Comparison of ENCODE assay signal across 9 cellular contexts in the genomic region with DNA sequence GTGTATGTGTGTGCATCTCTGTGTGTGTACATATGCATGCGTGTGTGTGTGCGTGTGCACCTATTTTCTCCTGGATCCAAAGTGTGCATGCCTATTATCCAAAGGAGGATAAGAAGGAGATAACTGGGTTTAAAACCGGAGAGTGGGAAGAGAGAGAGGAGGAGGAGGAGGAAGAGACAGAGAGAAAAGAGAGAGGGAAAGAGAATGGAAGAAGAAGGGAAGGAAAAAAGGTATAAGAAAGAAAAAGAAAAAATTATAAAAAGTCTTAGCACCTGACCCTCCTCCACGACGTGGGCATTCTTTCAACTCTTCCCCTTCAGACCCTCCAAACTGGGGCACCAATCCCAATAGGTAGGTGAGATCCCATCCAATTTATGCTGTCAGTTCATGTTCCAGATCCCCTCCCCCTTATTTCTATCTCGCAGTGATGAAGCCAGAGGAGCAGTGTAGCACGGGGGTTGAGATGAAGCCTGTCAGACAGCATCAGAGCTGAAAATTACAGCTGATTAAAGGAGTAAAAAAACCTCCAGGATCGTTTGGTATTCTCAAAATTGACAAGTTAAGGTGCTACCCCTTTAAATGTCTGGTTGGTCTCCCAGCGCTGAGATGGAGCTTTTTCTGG.
"Had no signal": no experiment of that assay in that cellular context is flagged by ENCODE, and none has a peak within 500 bp of the region (broad histone marks: within the 10 kb centered on the region; RNA-seq: fewer than 3 reads in every experiment).

No MANE protein-coding gene starts in this region.

- DNase-seq: activated naive CD4-positive, alpha-beta T cell treated with Interleukin-2 at 50 U/mL for 16 hours; aorta; dorsolateral prefrontal cortex; erythroblast; hippocampal formation; ovary; stimulated activated CD4-positive, alpha-beta T cell treated with anti-CD3 and anti-CD28 coated beads, Interleukin-12 subunit alpha, Interleukin-12 subunit beta, amount 100 ng/mL, for 4 hours had no signal

- H3K27me3 ChIP-seq: gastroesophageal sphincter, ovary had no signal

- H3K4me1 ChIP-seq: gastroesophageal sphincter had no signal

- ATAC-seq: gastroesophageal sphincter had no signal

- H3K36me3 ChIP-seq: gastroesophageal sphincter, ovary had no signal

- FAIRE-seq: bronchial epithelial cell had no signal

- H3K4me3 ChIP-seq: gastroesophageal sphincter, ovary had no signal

- H3K9me3 ChIP-seq: gastroesophageal sphincter, ovary had no signal

- H3K27ac ChIP-seq: gastroesophageal sphincter, ovary had no signal
